In the genomic region with DNA sequence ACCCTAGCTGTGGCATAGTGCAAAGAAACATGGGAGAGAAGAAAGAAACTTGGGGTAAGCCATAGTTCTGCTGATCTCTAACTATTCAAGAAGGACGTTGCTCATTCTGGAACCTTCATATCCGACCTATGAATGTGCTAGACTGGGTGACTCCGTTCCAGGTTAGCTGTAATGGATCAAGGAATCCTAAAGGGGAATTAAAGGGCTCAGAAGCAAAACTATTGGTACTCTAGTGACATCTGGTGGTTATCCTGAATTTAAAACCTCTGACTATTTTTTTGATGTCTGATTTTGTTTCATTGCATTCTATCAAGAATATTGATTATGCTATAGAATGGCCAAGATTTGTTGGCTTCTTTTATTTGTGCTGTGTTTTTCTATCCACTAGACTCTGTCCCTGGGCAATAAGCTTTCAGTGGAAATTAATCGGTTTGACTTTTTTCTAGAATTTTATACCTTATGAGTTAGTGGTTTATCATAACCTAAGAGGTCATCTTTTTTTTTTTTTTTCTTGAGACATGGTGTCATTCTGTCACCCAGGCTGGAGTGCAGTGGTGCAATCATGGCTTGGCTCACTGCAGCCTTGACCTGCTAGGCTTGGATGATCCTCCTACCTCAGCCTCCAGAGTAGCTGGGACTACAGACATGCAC, we compare ENCODE assay signal across 8 cellular contexts. TPM values are rescaled to one million over a fixed set of nuclear protein-coding genes. Genes with fewer than 3 reads are reported as not detected.
A peak's percentile ranks its signal among the peaks of the same experiment; 100 is the strongest.
DNase-seq lines count a peak whose midpoint lies in the region; ATAC-seq and TF ChIP-seq lines count a peak whose summit lies in the region.

No MANE protein-coding gene starts in this region.

- H3K27ac ChIP-seq in KMS-11 (no peak overlapping the region), RWPE2 (ENCODE audit: poor library complexity, severe bottlenecking) (no peak overlapping the region), psoas muscle (peak overlapping the region; percentile 65)

- no peak overlapping the region for H2AFZ ChIP-seq in KMS-11 (ENCODE audit: low read depth)

- 35 to 45% (median 35%) methylated on average over 4 of the region's 4 CpGs for WGBS in psoas muscle, 3 donors

- DNase-seq in DMS153 (lab: John Stamatoyannopoulos, UW) (peak; percentile 7), RWPE2 (ENCODE audit: low spot score) (no peak), fibroblast of the conjunctiva (ENCODE audit: low read depth) (peak; percentile 67), psoas muscle (no peak)

- H3K4me1 ChIP-seq in KMS-11 (ENCODE audit: low read depth, poor library complexity, severe bottlenecking) (no peaks in the 10 kb centered on the region), RWPE2 (ENCODE audit: insufficient read depth, poor library complexity, severe bottlenecking) (peaks cover 7% of the 10 kb centered on the region), psoas muscle (peaks cover 9% of the 10 kb centered on the region)

- no peaks in the 10 kb centered on the region for H4K20me1 ChIP-seq in KMS-11 (ENCODE audit: insufficient read depth)

- peak; percentile 73 for TF ChIP-seq CTCF in KMS-11 (conservative IDR thresholded peaks at IDR 0.05; ENCODE audit: low read depth, low read length)
- peak; percentile 81 for TF ChIP-seq CTCF in RWPE2 (IDR thresholded peaks at IDR 0.05; ENCODE audit: poor library complexity, severe bottlenecking)
- peak; percentile 72 for TF ChIP-seq CTCF in psoas muscle (IDR thresholded peaks at IDR 0.05)

- no peak overlapping the region for H3K4me2 ChIP-seq in KMS-11

- H3K9me3 ChIP-seq in RWPE2 (ENCODE audit: severe bottlenecking) (no peaks in the 10 kb centered on the region), psoas muscle (no peaks in the 10 kb centered on the region)

- intact Hi-C loops in psoas muscle (cut with DNase I) = loop anchor here (1.0 to 5.0 kb wide), 4 partner anchors 48 to 246 kb away; a partner anchor contains a TSS

- peak; percentile 78 for ATAC-seq in RWPE2 (ENCODE audit: low read depth)
- peak; percentile 81 to 88 (median 84) for ATAC-seq in psoas muscle
- ATAC-seq in GM21528 (IDR thresholded peaks at IDR 0.05; ENCODE audit: low FRiP score, unreplicated experiment) = no peak
- no peak for ATAC-seq in GM18519 (IDR thresholded peaks at IDR 0.05; ENCODE audit: low FRiP score, unreplicated experiment)
- ATAC-seq in HG03280 (IDR thresholded peaks at IDR 0.05; ENCODE audit: unreplicated experiment) = no peak

- H3K36me3 ChIP-seq in KMS-11 (ENCODE audit: insufficient read depth) (no peaks in the 10 kb centered on the region), RWPE2 (ENCODE audit: low read depth) (0 out of 2 replicates have a peak, but pooled peaks cover 8% of the 10 kb centered on the region), psoas muscle (ENCODE audit: insufficient read depth in 1 of 2, low read depth in 1 of 2) (peaks cover 8 to 64% of the 10 kb centered on the region in 2 donors)

- H3K27me3 ChIP-seq in KMS-11 (ENCODE audit: insufficient read depth, low read depth) = no peaks in the 10 kb centered on the region
- H3K27me3 ChIP-seq in RWPE2 (ENCODE audit: insufficient read depth, poor library complexity, severe bottlenecking) = no peaks in the 10 kb centered on the region
- no peaks in the 10 kb centered on the region for H3K27me3 ChIP-seq in psoas muscle (ENCODE audit: insufficient read depth in 3 of 3, low read length in 2 of 3)

- H3K9ac ChIP-seq in KMS-11 = no peak overlapping the region

- H3K4me3 ChIP-seq in KMS-11 (IDR thresholded peaks at IDR 0.05; ENCODE audit: insufficient read depth, low read depth, low read length) (no peak overlapping the region), RWPE2 (ENCODE audit: severe bottlenecking) (no peak overlapping the region), psoas muscle (no peak overlapping the region)

- no peaks in the 10 kb centered on the region for H3K79me2 ChIP-seq in KMS-11 (ENCODE audit: insufficient read depth, low read depth)

RNA-seq across cellular contexts. Expression of a gene that starts 19.5 kb away (rescaled TPM):
- 10 to 100 TPM in 3 of 4 donors, 1 to 10 TPM in 1; 9.7 to 24.8 (median 12.2) TPM for total RNA-seq in psoas muscle
- polyA plus RNA-seq in psoas muscle = 10 to 100 TPM; 14.7 to 19.4 (median 14.9) TPM

RNA-seq across cellular contexts. Expression of a gene that starts 47.7 kb away (rescaled TPM):
- 1 to 10 TPM; 2.3 to 8.2 (median 4.9) TPM for total RNA-seq in psoas muscle
- polyA plus RNA-seq in psoas muscle = 10 to 100 TPM in 2 of 3 donors, 1 to 10 TPM in 1; 2.3 to 79.9 (median 13.3) TPM

Comparison
In these comparisons a context has a peak if more than half of its experiments do, and no peak if none do; other contexts are left out.
1. DNase-seq: peak in DMS153 (single experiment) and fibroblast of the conjunctiva (single experiment); none in RWPE2 (single experiment) and psoas muscle (0 of 2).
2. ATAC-seq: peak in RWPE2 (single experiment) and psoas muscle (4 of 4); none in GM21528 (single experiment), GM18519 (single experiment) and HG03280 (single experiment).
3. Peak in every context shown above with its lines, with median percentiles within 50 percentile points of each other: CTCF ChIP-seq.